ENCODE assay signal across 24 cellular contexts in the genomic region with DNA sequence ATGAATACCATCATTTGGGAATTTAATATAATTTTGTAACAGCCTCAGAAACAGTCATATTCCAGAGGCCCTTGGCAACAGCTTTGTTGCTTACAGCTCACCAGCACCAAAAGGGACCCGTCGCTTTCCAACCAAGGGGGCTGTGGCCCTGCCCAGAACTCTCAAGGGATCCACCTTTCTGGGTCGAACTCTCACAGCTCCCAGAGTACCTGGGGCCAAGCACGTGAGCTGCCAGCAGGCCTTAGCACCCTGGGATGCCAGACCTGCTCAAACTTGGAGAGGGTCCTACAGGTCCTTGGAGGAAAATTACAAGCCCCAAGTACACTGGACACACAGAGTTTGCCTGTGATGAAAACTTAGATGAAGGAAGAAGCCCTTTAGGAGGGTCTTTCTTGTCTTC.
"Had no signal": no experiment of that assay in that cellular context is flagged by ENCODE, and none has a peak within 500 bp of the region (broad histone marks: within the 10 kb centered on the region; RNA-seq: fewer than 3 reads in every experiment).

No MANE protein-coding gene starts in this region.

- H3K4me1 ChIP-seq: neural progenitor cell, prostate gland, uterus had no signal

- DNase-seq: islet precursor cell; left ventricle myocardium inferior; mesendoderm; naive B cell; natural killer cell; nephron progenitor cell; occipital lobe; ovary; retina; right cardiac atrium; small intestine; spleen; stimulated activated CD4-positive, alpha-beta T cell treated with anti-CD3 and anti-CD28 coated beads, Interleukin-4, amount 100 ng/mL, for 24 hours; stimulated activated CD8-positive, alpha-beta memory T cell treated with anti-CD3 and anti-CD28 coated beads, Interleukin-4, amount 100 ng/mL, for 48 hours; stimulated activated naive CD4-positive, alpha-beta T cell treated with Interleukin-2 at 50 U/mL for 16 hours; stimulated activated naive CD8-positive, alpha-beta T cell treated with anti-CD3 and anti-CD28 coated beads, Interleukin-15, amount 100 ng/mL, for 72 hours; substantia nigra; uterus had no signal

- H3K4me3 ChIP-seq: left ventricle myocardium inferior, lung, neural progenitor cell, ovary, prostate gland, spleen, tibial nerve, uterus had no signal

- H3K9ac ChIP-seq: neural progenitor cell had no signal

- H2AFZ ChIP-seq: neural progenitor cell had no signal

- H3K27ac ChIP-seq: left ventricle myocardium inferior, neural progenitor cell, neutrophil, ovary, prostate gland, spleen, tibial nerve, uterus had no signal

- H3K4me2 ChIP-seq: neural progenitor cell had no signal

- H3K36me3 ChIP-seq: left ventricle myocardium inferior, neural progenitor cell, neutrophil, ovary, prostate gland, spleen, tibial nerve, uterus had no signal

- H3K9me3 ChIP-seq: left ventricle myocardium inferior, neutrophil, ovary, prostate gland, spleen, tibial nerve, uterus had no signal

- ATAC-seq: natural killer cell; right cardiac atrium; sciatic nerve; stimulated activated naive CD8-positive, alpha-beta T cell treated with anti-CD3 and anti-CD28 coated beads, Interleukin-15, amount 100 ng/mL, for 72 hours had no signal

- H3K27me3 ChIP-seq: neural progenitor cell, ovary, spleen, tibial nerve, uterus had no signal
